ENCODE assay signal across 8 cellular contexts in the genomic region with DNA sequence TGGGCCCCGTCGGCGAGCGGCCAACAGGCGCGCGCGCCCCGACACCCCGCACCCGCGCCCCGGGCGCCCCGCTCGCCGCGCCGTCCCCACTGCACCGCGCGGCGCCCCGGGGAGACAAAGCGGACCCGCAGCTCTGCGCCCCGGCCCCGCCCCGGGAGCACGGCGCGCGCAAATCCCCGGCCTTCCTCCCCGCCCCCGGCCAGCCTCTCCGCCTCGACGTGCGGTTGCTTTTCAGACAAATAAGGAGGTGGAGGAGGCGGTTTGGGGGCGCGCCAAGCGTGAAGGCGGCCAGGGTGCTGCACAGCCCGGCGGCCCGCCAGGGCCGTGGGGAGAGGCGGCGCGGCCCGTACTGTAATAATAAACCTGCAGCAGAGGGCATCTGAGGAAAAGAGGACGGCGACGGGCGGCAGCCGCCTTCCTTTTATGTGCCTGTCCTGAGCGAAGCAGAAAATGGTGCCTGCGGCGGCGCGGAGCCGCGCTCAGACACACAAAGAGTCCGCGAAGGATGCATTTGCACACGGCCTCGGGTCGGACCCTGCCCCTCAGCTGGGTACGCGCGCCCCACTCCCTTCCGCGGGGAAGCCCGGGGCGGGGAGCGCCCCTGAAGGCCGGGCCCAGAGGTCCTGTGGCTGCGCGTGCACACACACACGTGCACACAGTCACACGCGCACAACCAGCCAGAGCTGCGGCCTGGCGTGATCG. TPM values are rescaled to one million over a fixed set of nuclear protein-coding genes. Genes with fewer than 3 reads are reported as not detected.
A peak's percentile ranks its signal among the peaks of the same experiment; 100 is the strongest.
DNase-seq lines count a peak whose midpoint lies in the region; ATAC-seq and TF ChIP-seq lines count a peak whose summit lies in the region.

No MANE protein-coding gene starts in this region.

- DNase-seq in GM12864 (ENCODE audit: low read depth): peak; percentile 64
- DNase-seq in NB4 (ENCODE audit: low read depth): peak; percentile 94
- peak; percentile 83 for DNase-seq in SW480 (ENCODE audit: low spot score)
- peak; percentile 97 for DNase-seq in heart right ventricle
- peak; percentile 97 for DNase-seq in posterior vena cava (ENCODE audit: low spot score)
- peak; percentile 94 to 97 for DNase-seq in upper lobe of left lung

- no peak for TF ChIP-seq CTCF in GM12864 (IDR thresholded peaks at IDR 0.05; ENCODE audit: low read depth, low read length, missing control alignments)
- no peak for TF ChIP-seq CTCF in NB4 (IDR thresholded peaks at IDR 0.05; ENCODE audit: low read depth, low read length)
- TF ChIP-seq CTCF in heart right ventricle (IDR thresholded peaks at IDR 0.05): peak in 1 of 9 donors; percentile 26
- TF ChIP-seq CTCF in upper lobe of left lung (IDR thresholded peaks at IDR 0.05): peak in 3 of 6 experiments; percentile 1 to 17 (median 7)

- H3K27ac ChIP-seq in adipose tissue (ENCODE audit: low read depth, low read length) (peak overlapping the region; percentile 73), heart right ventricle (peak overlapping the region; percentile 85 to 97 (median 92)), upper lobe of left lung (peak overlapping the region; percentile 83 to 92 (median 86))

- WGBS in adipose tissue, 3 donors: 0 to 1% (median 1%) methylated on average over 72 to 88 of the region's 88 CpGs
- WGBS in heart right ventricle, 2 donors: 1% methylated on average over 82 to 88 of the region's 88 CpGs
- WGBS in upper lobe of left lung, 2 donors: 1 to 3% methylated on average over 7 to 34 of the region's 88 CpGs

- H3K9me3 ChIP-seq in heart right ventricle: no peaks in the 10 kb centered on the region
- H3K9me3 ChIP-seq in upper lobe of left lung: no peaks in the 10 kb centered on the region

- H3K27me3 ChIP-seq in heart right ventricle (no peaks in the 10 kb centered on the region), upper lobe of left lung (no peaks in the 10 kb centered on the region)

- intact Hi-C loops in heart right ventricle (cut with DNase I): loop anchor here (1.0 to 10.0 kb wide), 13 partner anchors 75 to 390 kb away; no protein-coding TSS in a partner anchor
- intact Hi-C loops in posterior vena cava (cut with DNase I): no loop called here

- TF ChIP-seq POLR2A in NB4 (IDR thresholded peaks at IDR 0.05; ENCODE audit: extremely low read depth, insufficient read length): peak; percentile 59
- peak in 2 of 4 donors; percentile 23 to 52 for TF ChIP-seq POLR2A in upper lobe of left lung (IDR thresholded peaks at IDR 0.05)

- TF ChIP-seq EP300 in upper lobe of left lung (IDR thresholded peaks at IDR 0.05): no peak

- H3K4me1 ChIP-seq in heart right ventricle (peaks cover 0 to 41% (median 29%) of the 10 kb centered on the region in 9 donors), upper lobe of left lung (peaks cover 12 to 31% (median 22%) of the 10 kb centered on the region in 4 donors)

- peak; percentile 75 for ATAC-seq in HG02588 (IDR thresholded peaks at IDR 0.05; ENCODE audit: unreplicated experiment)
- peak; percentile 89 to 96 (median 90) for ATAC-seq in heart right ventricle
- ATAC-seq in upper lobe of left lung (ENCODE audit: low FRiP score in 2 of 2): peak; percentile 92 to 95

- H3K4me3 ChIP-seq in GM12864 (ENCODE audit: low read depth, low read length): peak overlapping the region; percentile 62
- peak overlapping the region; percentile 95 for H3K4me3 ChIP-seq in NB4 (ENCODE audit: low read depth, low read length)
- peak overlapping the region; percentile 19 to 78 (median 70) for H3K4me3 ChIP-seq in heart right ventricle
- H3K4me3 ChIP-seq in upper lobe of left lung: peak overlapping the region; percentile 57 to 85 (median 69)

- H3K36me3 ChIP-seq in heart right ventricle (no peaks in the 10 kb centered on the region), upper lobe of left lung (no peaks in the 10 kb centered on the region)

RNA-seq across cellular contexts. Expression of gene NREP, which starts 0.7 kb away (rescaled TPM):
- polyA plus RNA-seq in adipose tissue (10 to 100 TPM in 1 of 3 donors, 1 to 10 TPM in 2; 4.9 to 11.6 (median 6.8) TPM), heart right ventricle (10 to 100 TPM; 19.5 to 21.1 TPM)
- total RNA-seq in heart right ventricle (10 to 100 TPM; 10.4 to 72.3 (median 47.3) TPM), posterior vena cava (10 to 100 TPM; 37.1 to 42.2 TPM), upper lobe of left lung (10 to 100 TPM in 4 of 6 donors, 1 to 10 TPM in 2; 5.0 to 17.9 (median 12.5) TPM)

Comparison
In these comparisons a context has a peak if more than half of its experiments do, and no peak if none do; other contexts are left out.
1. Peak in every context shown above with its lines: DNase-seq, ATAC-seq, H3K4me3 ChIP-seq and H3K27ac ChIP-seq.
2. intact Hi-C loops: an anchor here in heart right ventricle (1.0 to 10.0 kb wide); none called in posterior vena cava.